ENCODE assay signal across 1 cellular context in genomic region chr3:64344721-64345207, GRCh38.
A peak's percentile ranks its signal among the peaks of the same experiment; 100 is the strongest.
TF ChIP-seq lines count a peak whose summit lies in the region.

No MANE protein-coding gene starts in this region.

TF ChIP-seq in H1, 55 proteins besides CTCF, POLR2A, EP300 and RAD21 (continued from another document):
- no peak for TF ChIP-seq CTBP2 (IDR thresholded peaks at IDR 0.05; ENCODE audit: borderline replicate concordance, insufficient read depth, insufficient read length, low read length)
- TF ChIP-seq JUN (IDR thresholded peaks at IDR 0.05; ENCODE audit: low read depth, low read length) = no peak
- peak; percentile 78; the same call in 1 of the 2 replicates for TF ChIP-seq TCF12 (IDR thresholded peaks at IDR 0.05; ENCODE audit: low read depth, low read length)
